In genomic region chr16:55955845-55956244, GRCh38 we compare ENCODE assay signal across 17 cellular contexts.
DNase-seq lines count a peak whose midpoint lies in the region; ATAC-seq and TF ChIP-seq lines count a peak whose summit lies in the region.
"Had no signal": no experiment of that assay in that cellular context is flagged by ENCODE, and none has a peak within 500 bp of the region (broad histone marks: within the 10 kb centered on the region; RNA-seq: fewer than 3 reads in every experiment).

No MANE protein-coding gene starts in this region.

- H3K4me3 Mint-ChIP-seq in MCF 10A (ENCODE audit: unreplicated experiment): no peak overlapping the region
- H3K4me3 Mint-ChIP-seq: activated T-helper 17 cell treated with anti-CD3 and anti-CD28 coated beads, Interleukin-2, amount 50 U/mL, for 72 hours had no signal

- POLR2A ChIA-PET in A673 (lab: Charles Lee; ENCODE audit: low non-redundant PET) (no interaction called here), MCF 10A (lab: Yijun Ruan, JAX) (no interaction called here)

- H3K36me3 Mint-ChIP-seq in MCF 10A (ENCODE audit: insufficient read depth, unreplicated experiment): no peaks in the 10 kb centered on the region

- H3K27ac ChIP-seq in A673 (ENCODE audit: low read depth, low read length, poor library complexity, severe bottlenecking) (no peak overlapping the region), dorsolateral prefrontal cortex (peak overlapping the region in 38 of 59 donors; percentile 3 to 80 (median 44)), spleen (no peak overlapping the region)
- H3K27ac ChIP-seq: gastroesophageal sphincter, GM23248, ovary, thoracic aorta had no signal

- H3K4me1 ChIP-seq in A673 (ENCODE audit: insufficient read depth, low read length, poor library complexity, severe bottlenecking) (no peaks in the 10 kb centered on the region), spleen (no peaks in the 10 kb centered on the region)

- intact Hi-C loops in A673 (cut with micrococcal nuclease; ENCODE audit: unreplicated experiment) (no loop called here), dorsolateral prefrontal cortex (cut with DNase I) (no loop called here), spleen (cut with DNase I; ENCODE audit: low total_unique reads) (no loop called here), MCF 10A (cut with micrococcal nuclease) (no loop called here)

- H3K4me1 Mint-ChIP-seq in MCF 10A (ENCODE audit: insufficient read depth, unreplicated experiment): no peaks in the 10 kb centered on the region
- H3K4me1 Mint-ChIP-seq: activated T-helper 17 cell treated with anti-CD3 and anti-CD28 coated beads, Interleukin-2, amount 50 U/mL, for 72 hours had no signal

- no peak overlapping the region for H3K27ac Mint-ChIP-seq in MCF 10A (ENCODE audit: low read depth, unreplicated experiment)
- H3K27ac Mint-ChIP-seq: activated T-helper 17 cell treated with anti-CD3 and anti-CD28 coated beads, Interleukin-2, amount 50 U/mL, for 72 hours had no signal

- BruUV-seq in A673 (replicated peaks; lab: Mats Ljungman, UMichigan) (no TSS peak), MCF 10A (replicated peaks; lab: Mats Ljungman, UMichigan) (no TSS peak)

- DNase-seq in A673 (ENCODE audit: low spot score): peak; percentile 6
- peak; percentile 86 for DNase-seq in NCI-H1436 (lab: John Stamatoyannopoulos, UW)
- DNase-seq in dorsolateral prefrontal cortex: peak in 8 of 10 donors; percentile 31 to 70 (median 56)
- DNase-seq in midbrain (lab: John Stamatoyannopoulos, UW): peak; percentile 13
- no peak for DNase-seq in SW 1271 (lab: John Stamatoyannopoulos, UW)
- DNase-seq in spleen: no peak
- no peak for DNase-seq in MCF 10A (ENCODE audit: unreplicated experiment)
- DNase-seq: ACHN, amniotic stem cell, GM23248, NCI-H2029 treated with DMSO at 0.1 percent for 48 hours, SK-N-SH had no signal

- no peak for TF ChIP-seq POLR2A in spleen (IDR thresholded peaks at IDR 0.05)

- H3K9me3 ChIP-seq in A673 (ENCODE audit: low read depth, low read length, poor library complexity, severe bottlenecking) (peaks cover 4% of the 10 kb centered on the region), spleen (peaks cover 0 to 12% (median 3%) of the 10 kb centered on the region in 8 donors)
- H3K9me3 ChIP-seq: ovary, SK-N-SH, thoracic aorta had no signal

- 64 to 83% (median 78%) methylated on average over 5 of the region's 5 CpGs for WGBS in spleen, 5 donors

- peaks cover 35% of the 10 kb centered on the region for H3K27me3 ChIP-seq in A673 (replicated peaks; ENCODE audit: insufficient read depth, low read depth, low read length, poor library complexity)
- no peaks in the 10 kb centered on the region for H3K27me3 ChIP-seq in dorsolateral prefrontal cortex
- H3K27me3 ChIP-seq in spleen (replicated peaks in 1 of 7): peaks cover 0 to 4% (median 0%) of the 10 kb centered on the region in 7 donors
- H3K27me3 ChIP-seq: gastroesophageal sphincter, ovary had no signal

- TF ChIP-seq CTCF in A673 (conservative IDR thresholded peaks at IDR 0.05; ENCODE audit: low read depth, low read length): no peak
- no peak for TF ChIP-seq CTCF in dorsolateral prefrontal cortex (IDR thresholded peaks at IDR 0.05 in 54 of 56, conservative IDR thresholded peaks at IDR 0.05 in 2 of 56; ENCODE audit: low read depth in 1 of 56, partially characterized antibody in 56 of 56)
- no peak for TF ChIP-seq CTCF in spleen (IDR thresholded peaks at IDR 0.05 in 8 of 11, conservative IDR thresholded peaks at IDR 0.05 in 3 of 11)
- no peak for TF ChIP-seq CTCF in MCF 10A (IDR thresholded peaks at IDR 0.05; ENCODE audit: unreplicated experiment)

- H3K27me3 Mint-ChIP-seq in MCF 10A (ENCODE audit: insufficient read depth, unreplicated experiment): peaks cover 64% of the 10 kb centered on the region

- H3K4me3 ChIP-seq in A673 (ENCODE audit: low read depth, low read length, poor library complexity, severe bottlenecking) (no peak overlapping the region), dorsolateral prefrontal cortex (no peak overlapping the region), spleen (no peak overlapping the region)
- H3K4me3 ChIP-seq: gastroesophageal sphincter, GM23248, ovary, thoracic aorta had no signal

- H3K36me3 ChIP-seq in A673 (ENCODE audit: insufficient read depth, low read length, poor library complexity, severe bottlenecking) (no peaks in the 10 kb centered on the region), spleen (no peaks in the 10 kb centered on the region)
- H3K36me3 ChIP-seq: gastroesophageal sphincter, ovary, thoracic aorta had no signal

- no peaks in the 10 kb centered on the region for H3K9me3 Mint-ChIP-seq in MCF 10A (ENCODE audit: unreplicated experiment)

- CTCF ChIA-PET in A673 (lab: Charles Lee): interaction anchor here (0.6 kb wide), 1 partner anchor 783 kb away, joined by 4 read pairs; no protein-coding TSS in a partner anchor
- CTCF ChIA-PET in MCF 10A (lab: Yijun Ruan, JAX): interaction anchor here (1.3 to 6.0 kb wide), 3 partner anchors 12 to 363 kb away, joined by 3 to 38 read pairs (median 5); no protein-coding TSS in a partner anchor

- ATAC-seq in GM18907 (IDR thresholded peaks at IDR 0.05; ENCODE audit: unreplicated experiment): no peak
- ATAC-seq: activated T-helper 17 cell treated with anti-CD3 and anti-CD28 coated beads, Interleukin-2, amount 50 U/mL, for 72 hours; gastroesophageal sphincter had no signal

Comparison
In these comparisons a context has a peak if more than half of its experiments do, and no peak if none do; other contexts are left out.
1. DNase-seq: peak in A673 (single experiment), NCI-H1436 (single experiment), dorsolateral prefrontal cortex (8 of 10) and midbrain (single experiment); none in SW 1271 (0 of 2), spleen (single experiment) and MCF 10A (single experiment).
2. H3K27ac ChIP-seq: peak in dorsolateral prefrontal cortex (38 of 59); none in A673 (single experiment) and spleen (0 of 8).